1 cellular context compared by ENCODE assay signal in the genomic region with DNA sequence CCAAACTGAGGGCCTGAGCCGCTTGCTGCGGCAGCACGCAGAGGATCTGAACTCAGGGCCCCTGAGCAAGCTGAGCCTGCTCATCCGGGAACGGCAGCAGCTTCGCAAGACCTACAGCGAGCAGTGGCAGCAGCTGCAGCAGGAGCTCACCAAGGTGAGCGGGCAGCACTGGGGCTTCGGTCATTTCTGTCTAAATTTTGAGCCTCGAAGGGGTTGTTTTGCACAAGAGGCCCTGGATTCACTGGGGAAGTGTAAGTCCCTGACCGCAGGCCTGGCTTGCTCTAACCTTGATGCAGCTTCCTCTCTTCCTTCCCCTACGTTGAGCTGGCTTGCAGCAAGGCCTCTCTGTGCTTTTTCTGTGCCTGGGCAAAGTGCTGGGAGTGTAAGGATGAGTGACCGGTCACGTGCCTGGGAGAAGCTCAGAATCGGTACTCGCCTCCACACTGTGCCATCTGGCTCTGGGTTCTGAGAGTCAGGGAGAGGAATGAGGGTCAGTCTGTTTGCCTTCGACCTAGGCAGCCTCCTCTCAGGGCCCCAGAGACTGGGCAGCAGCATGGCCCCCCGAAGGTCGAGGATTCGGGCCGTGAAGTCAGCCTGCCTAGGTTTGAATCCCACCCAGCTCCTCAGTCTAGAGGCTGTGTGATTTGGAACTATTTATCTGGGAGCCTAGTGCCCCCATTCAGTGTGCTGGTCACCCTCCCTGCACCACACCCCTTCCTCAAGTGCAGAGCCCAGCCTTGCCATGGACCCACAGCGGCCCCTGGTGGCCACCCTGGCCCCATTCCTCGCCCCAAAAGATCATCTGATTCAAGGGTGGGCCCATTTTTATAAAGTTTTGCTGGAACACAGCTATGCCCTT.
TF ChIP-seq lines count a peak whose summit lies in the region.

No MANE protein-coding gene starts in this region.

TF ChIP-seq in K562, 482 proteins besides CTCF, POLR2A, EP300 and RAD21 (continued from another document and continues in another):
- TF ChIP-seq, protein P1, sequence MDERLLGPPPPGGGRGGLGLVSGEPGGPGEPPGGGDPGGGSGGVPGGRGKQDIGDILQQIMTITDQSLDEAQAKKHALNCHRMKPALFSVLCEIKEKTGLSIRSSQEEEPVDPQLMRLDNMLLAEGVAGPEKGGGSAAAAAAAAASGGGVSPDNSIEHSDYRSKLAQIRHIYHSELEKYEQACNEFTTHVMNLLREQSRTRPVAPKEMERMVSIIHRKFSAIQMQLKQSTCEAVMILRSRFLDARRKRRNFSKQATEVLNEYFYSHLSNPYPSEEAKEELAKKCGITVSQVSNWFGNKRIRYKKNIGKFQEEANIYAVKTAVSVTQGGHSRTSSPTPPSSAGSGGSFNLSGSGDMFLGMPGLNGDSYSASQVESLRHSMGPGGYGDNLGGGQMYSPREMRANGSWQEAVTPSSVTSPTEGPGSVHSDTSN (CRISPR knock-in tag; IDR thresholded peaks at IDR 0.05; ENCODE audit: low read depth): no peak
- TF ChIP-seq, protein P1 (tag; conservative IDR thresholded peaks at IDR 0.05; ENCODE audit: low read depth): no peak
- TF ChIP-seq PHF20 (IDR thresholded peaks at IDR 0.05; ENCODE audit: partially characterized antibody) (no peak), NFXL1 (CRISPR knock-in tag; IDR thresholded peaks at IDR 0.05) (no peak), RNF2 (IDR thresholded peaks at IDR 0.05) (no peak), PCBP2 (IDR thresholded peaks at IDR 0.05; ENCODE audit: low read depth, low read length, poor library complexity, severe bottlenecking) (no peak), ZNF444 (CRISPR knock-in tag; IDR thresholded peaks at IDR 0.05) (no peak), PURB (CRISPR knock-in tag; IDR thresholded peaks at IDR 0.05; ENCODE audit: low read depth) (no peak), ZNF644 (tag; IDR thresholded peaks at IDR 0.05; ENCODE audit: low read depth) (no peak), MTA3 (IDR thresholded peaks at IDR 0.05; ENCODE audit: borderline replicate concordance) (no peak), ZNF175 (CRISPR knock-in tag; IDR thresholded peaks at IDR 0.05; ENCODE audit: low read depth) (no peak), ARNT (IDR thresholded peaks at IDR 0.05) (no peak), STAG1 (CRISPR knock-in tag; IDR thresholded peaks at IDR 0.05; ENCODE audit: borderline replicate concordance) (peak; percentile 96; the same call in 1 of the 2 replicates), BRD9 (IDR thresholded peaks at IDR 0.05; ENCODE audit: low read depth, partially characterized antibody) (peak; percentile 44), LCOR (CRISPR knock-in tag; IDR thresholded peaks at IDR 0.05) (peak; percentile 64), U2AF2 (optimal IDR thresholded peaks at IDR 0.05; ENCODE audit: low read depth, low read length) (no peak), KAT7 (CRISPR knock-in tag; IDR thresholded peaks at IDR 0.05; ENCODE audit: borderline replicate concordance) (peak; percentile 88; the same call in 1 of the 2 replicates), MAZ (CRISPR knock-in tag; conservative IDR thresholded peaks at IDR 0.05 in 1 of 2, IDR thresholded peaks at IDR 0.05 in 1 of 2) (peak; percentile 63 to 85), ATF1 (CRISPR knock-in tag; IDR thresholded peaks at IDR 0.05) (no peak), ATF1 (tag; IDR thresholded peaks at IDR 0.05) (no peak), ILK (tag; IDR thresholded peaks at IDR 0.05; ENCODE audit: borderline replicate concordance, low read depth) (no peak), KLF6 (CRISPR knock-in tag; IDR thresholded peaks at IDR 0.05; ENCODE audit: borderline replicate concordance) (peak; percentile 37; the same call in 1 of the 2 replicates), NR2C1 (IDR thresholded peaks at IDR 0.05) (no peak), NR2C1 (tag; IDR thresholded peaks at IDR 0.05) (no peak), MCM5 (IDR thresholded peaks at IDR 0.05; ENCODE audit: low read depth) (no peak), NFE2L1 (tag; IDR thresholded peaks at IDR 0.05; ENCODE audit: borderline replicate concordance, low read depth) (no peak), NFIX (CRISPR knock-in tag; IDR thresholded peaks at IDR 0.05; ENCODE audit: low read depth) (no peak), HCFC1 (IDR thresholded peaks at IDR 0.05; ENCODE audit: low read depth, low read length) (no peak), ZFX (CRISPR knock-in tag; IDR thresholded peaks at IDR 0.05) (peak; percentile 15; the same call in 1 of the 2 replicates), HOXB6 (CRISPR knock-in tag; IDR thresholded peaks at IDR 0.05; ENCODE audit: borderline replicate concordance) (no peak), GTF2E2 (tag; IDR thresholded peaks at IDR 0.05) (no peak), ZFP30 (CRISPR knock-in tag; IDR thresholded peaks at IDR 0.05; ENCODE audit: borderline replicate concordance) (no peak)
- TF ChIP-seq, protein P2, sequence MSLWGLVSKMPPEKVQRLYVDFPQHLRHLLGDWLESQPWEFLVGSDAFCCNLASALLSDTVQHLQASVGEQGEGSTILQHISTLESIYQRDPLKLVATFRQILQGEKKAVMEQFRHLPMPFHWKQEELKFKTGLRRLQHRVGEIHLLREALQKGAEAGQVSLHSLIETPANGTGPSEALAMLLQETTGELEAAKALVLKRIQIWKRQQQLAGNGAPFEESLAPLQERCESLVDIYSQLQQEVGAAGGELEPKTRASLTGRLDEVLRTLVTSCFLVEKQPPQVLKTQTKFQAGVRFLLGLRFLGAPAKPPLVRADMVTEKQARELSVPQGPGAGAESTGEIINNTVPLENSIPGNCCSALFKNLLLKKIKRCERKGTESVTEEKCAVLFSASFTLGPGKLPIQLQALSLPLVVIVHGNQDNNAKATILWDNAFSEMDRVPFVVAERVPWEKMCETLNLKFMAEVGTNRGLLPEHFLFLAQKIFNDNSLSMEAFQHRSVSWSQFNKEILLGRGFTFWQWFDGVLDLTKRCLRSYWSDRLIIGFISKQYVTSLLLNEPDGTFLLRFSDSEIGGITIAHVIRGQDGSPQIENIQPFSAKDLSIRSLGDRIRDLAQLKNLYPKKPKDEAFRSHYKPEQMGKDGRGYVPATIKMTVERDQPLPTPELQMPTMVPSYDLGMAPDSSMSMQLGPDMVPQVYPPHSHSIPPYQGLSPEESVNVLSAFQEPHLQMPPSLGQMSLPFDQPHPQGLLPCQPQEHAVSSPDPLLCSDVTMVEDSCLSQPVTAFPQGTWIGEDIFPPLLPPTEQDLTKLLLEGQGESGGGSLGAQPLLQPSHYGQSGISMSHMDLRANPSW (CRISPR knock-in tag; IDR thresholded peaks at IDR 0.05): no peak
- TF ChIP-seq, protein P3, sequence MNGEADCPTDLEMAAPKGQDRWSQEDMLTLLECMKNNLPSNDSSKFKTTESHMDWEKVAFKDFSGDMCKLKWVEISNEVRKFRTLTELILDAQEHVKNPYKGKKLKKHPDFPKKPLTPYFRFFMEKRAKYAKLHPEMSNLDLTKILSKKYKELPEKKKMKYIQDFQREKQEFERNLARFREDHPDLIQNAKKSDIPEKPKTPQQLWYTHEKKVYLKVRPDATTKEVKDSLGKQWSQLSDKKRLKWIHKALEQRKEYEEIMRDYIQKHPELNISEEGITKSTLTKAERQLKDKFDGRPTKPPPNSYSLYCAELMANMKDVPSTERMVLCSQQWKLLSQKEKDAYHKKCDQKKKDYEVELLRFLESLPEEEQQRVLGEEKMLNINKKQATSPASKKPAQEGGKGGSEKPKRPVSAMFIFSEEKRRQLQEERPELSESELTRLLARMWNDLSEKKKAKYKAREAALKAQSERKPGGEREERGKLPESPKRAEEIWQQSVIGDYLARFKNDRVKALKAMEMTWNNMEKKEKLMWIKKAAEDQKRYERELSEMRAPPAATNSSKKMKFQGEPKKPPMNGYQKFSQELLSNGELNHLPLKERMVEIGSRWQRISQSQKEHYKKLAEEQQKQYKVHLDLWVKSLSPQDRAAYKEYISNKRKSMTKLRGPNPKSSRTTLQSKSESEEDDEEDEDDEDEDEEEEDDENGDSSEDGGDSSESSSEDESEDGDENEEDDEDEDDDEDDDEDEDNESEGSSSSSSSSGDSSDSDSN (IDR thresholded peaks at IDR 0.05; ENCODE audit: borderline replicate concordance in 1 of 2, low read depth in 2 of 2, low read length in 2 of 2): no peak
- TF ChIP-seq, protein P4, sequence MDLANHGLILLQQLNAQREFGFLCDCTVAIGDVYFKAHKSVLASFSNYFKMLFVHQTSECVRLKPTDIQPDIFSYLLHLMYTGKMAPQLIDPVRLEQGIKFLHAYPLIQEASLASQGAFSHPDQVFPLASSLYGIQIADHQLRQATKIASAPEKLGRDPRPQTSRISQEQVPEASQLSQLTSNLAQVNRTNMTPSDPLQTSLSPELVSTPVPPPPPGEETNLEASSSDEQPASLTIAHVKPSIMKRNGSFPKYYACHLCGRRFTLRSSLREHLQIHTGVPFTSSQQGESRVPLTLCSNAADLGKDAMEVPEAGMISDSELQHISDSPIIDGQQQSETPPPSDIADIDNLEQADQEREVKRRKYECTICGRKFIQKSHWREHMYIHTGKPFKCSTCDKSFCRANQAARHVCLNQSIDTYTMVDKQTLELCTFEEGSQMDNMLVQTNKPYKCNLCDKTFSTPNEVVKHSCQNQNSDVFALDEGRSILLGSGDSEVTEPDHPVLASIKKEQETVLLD (IDR thresholded peaks at IDR 0.05): no peak
- TF ChIP-seq, protein P5, sequence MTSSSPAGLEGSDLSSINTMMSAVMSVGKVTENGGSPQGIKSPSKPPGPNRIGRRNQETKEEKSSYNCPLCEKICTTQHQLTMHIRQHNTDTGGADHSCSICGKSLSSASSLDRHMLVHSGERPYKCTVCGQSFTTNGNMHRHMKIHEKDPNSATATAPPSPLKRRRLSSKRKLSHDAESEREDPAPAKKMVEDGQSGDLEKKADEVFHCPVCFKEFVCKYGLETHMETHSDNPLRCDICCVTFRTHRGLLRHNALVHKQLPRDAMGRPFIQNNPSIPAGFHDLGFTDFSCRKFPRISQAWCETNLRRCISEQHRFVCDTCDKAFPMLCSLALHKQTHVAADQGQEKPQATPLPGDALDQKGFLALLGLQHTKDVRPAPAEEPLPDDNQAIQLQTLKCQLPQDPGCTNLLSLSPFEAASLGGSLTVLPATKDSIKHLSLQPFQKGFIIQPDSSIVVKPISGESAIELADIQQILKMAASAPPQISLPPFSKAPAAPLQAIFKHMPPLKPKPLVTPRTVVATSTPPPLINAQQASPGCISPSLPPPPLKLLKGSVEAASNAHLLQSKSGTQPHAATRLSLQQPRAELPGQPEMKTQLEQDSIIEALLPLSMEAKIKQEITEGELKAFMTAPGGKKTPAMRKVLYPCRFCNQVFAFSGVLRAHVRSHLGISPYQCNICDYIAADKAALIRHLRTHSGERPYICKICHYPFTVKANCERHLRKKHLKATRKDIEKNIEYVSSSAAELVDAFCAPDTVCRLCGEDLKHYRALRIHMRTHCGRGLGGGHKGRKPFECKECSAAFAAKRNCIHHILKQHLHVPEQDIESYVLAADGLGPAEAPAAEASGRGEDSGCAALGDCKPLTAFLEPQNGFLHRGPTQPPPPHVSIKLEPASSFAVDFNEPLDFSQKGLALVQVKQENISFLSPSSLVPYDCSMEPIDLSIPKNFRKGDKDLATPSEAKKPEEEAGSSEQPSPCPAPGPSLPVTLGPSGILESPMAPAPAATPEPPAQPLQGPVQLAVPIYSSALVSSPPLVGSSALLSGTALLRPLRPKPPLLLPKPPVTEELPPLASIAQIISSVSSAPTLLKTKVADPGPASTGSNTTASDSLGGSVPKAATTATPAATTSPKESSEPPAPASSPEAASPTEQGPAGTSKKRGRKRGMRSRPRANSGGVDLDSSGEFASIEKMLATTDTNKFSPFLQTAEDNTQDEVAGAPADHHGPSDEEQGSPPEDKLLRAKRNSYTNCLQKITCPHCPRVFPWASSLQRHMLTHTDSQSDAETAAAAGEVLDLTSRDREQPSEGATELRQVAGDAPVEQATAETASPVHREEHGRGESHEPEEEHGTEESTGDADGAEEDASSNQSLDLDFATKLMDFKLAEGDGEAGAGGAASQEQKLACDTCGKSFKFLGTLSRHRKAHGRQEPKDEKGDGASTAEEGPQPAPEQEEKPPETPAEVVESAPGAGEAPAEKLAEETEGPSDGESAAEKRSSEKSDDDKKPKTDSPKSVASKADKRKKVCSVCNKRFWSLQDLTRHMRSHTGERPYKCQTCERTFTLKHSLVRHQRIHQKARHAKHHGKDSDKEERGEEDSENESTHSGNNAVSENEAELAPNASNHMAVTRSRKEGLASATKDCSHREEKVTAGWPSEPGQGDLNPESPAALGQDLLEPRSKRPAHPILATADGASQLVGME (CRISPR knock-in tag; IDR thresholded peaks at IDR 0.05): 0 out of 2 replicates have a peak, but pooled peaks have one; percentile 11
- TF ChIP-seq, protein P6, sequence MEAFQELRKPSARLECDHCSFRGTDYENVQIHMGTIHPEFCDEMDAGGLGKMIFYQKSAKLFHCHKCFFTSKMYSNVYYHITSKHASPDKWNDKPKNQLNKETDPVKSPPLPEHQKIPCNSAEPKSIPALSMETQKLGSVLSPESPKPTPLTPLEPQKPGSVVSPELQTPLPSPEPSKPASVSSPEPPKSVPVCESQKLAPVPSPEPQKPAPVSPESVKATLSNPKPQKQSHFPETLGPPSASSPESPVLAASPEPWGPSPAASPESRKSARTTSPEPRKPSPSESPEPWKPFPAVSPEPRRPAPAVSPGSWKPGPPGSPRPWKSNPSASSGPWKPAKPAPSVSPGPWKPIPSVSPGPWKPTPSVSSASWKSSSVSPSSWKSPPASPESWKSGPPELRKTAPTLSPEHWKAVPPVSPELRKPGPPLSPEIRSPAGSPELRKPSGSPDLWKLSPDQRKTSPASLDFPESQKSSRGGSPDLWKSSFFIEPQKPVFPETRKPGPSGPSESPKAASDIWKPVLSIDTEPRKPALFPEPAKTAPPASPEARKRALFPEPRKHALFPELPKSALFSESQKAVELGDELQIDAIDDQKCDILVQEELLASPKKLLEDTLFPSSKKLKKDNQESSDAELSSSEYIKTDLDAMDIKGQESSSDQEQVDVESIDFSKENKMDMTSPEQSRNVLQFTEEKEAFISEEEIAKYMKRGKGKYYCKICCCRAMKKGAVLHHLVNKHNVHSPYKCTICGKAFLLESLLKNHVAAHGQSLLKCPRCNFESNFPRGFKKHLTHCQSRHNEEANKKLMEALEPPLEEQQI (IDR thresholded peaks at IDR 0.05): no peak
